In genomic region chr5:108747111-108748009, GRCh38 we compare ENCODE assay signal across 8 cellular contexts. TPM values are rescaled to one million over a fixed set of nuclear protein-coding genes. Genes with fewer than 3 reads are reported as not detected.
DNase-seq lines count a peak whose midpoint lies in the region; ATAC-seq and TF ChIP-seq lines count a peak whose summit lies in the region.

FER (plus strand) TSS chr5:108747897; CDS start chr5:108798183, 50,286 bp downstream.

- no peak for TF ChIP-seq POLR2A in IMR-90 (IDR thresholded peaks at IDR 0.05; ENCODE audit: low read depth, low read length)

- H4K20me1 ChIP-seq in DND-41 (ENCODE audit: insufficient read depth, low read length) (no peaks in the 10 kb centered on the region), IMR-90 (ENCODE audit: insufficient read depth, low read length) (no peaks in the 10 kb centered on the region)

- peaks cover 26% of the 10 kb centered on the region for H3K4me1 Mint-ChIP-seq in stimulated activated naive CD8-positive, alpha-beta T cell treated with anti-CD3 and anti-CD28 coated beads, Interleukin-15, amount 100 ng/mL, for 72 hours

- H3K23ac ChIP-seq in IMR-90 (ENCODE audit: low read depth, low read length) = peak within 1 kb of the TSS; percentile 91
- no peak within 1 kb of the TSS for H3K23ac ChIP-seq in mesendoderm (ENCODE audit: low read length)

- H2AFZ ChIP-seq in DND-41 (ENCODE audit: low read depth, low read length) = peak within 1 kb of the TSS; percentile 90
- peak within 1 kb of the TSS; percentile 98 for H2AFZ ChIP-seq in IMR-90 (replicated peaks; ENCODE audit: low read length, poor library complexity)

- H3K4me2 ChIP-seq in DND-41 (ENCODE audit: insufficient read depth, low read length) = peak within 1 kb of the TSS; percentile 84
- peak within 1 kb of the TSS; percentile 100 for H3K4me2 ChIP-seq in IMR-90 (ENCODE audit: low read depth, low read length)
- H3K4me2 ChIP-seq in mesendoderm (ENCODE audit: low read length) = peak within 1 kb of the TSS; percentile 34

- H3K14ac ChIP-seq in IMR-90 (replicated peaks; ENCODE audit: low read depth, low read length) = peak within 1 kb of the TSS; percentile 95

- no peak for TF ChIP-seq CTCF in DND-41 (IDR thresholded peaks at IDR 0.05; ENCODE audit: borderline replicate concordance, extremely low read depth, low read length, poor library complexity, severe bottlenecking)
- TF ChIP-seq CTCF in IMR-90 (conservative IDR thresholded peaks at IDR 0.05; ENCODE audit: low read depth, low read length) = no peak

- dilution Hi-C loops in IMR-90 (cut with HindIII; ENCODE audit: low sequenced_read_pairs, unreplicated experiment) = no loop called here

- peak within 1 kb of the TSS; percentile 96 for H2AK9ac ChIP-seq in IMR-90 (replicated peaks; ENCODE audit: low read depth, low read length, poor library complexity)

- H3K4ac ChIP-seq in IMR-90 (ENCODE audit: low read depth, low read length) (peak within 1 kb of the TSS; percentile 95), mesendoderm (ENCODE audit: low read depth, low read length) (peak within 1 kb of the TSS; percentile 82)

- intact Hi-C loops in IMR-90 (cut with micrococcal nuclease) = loop anchor here (1.0 to 10.0 kb wide), 8 partner anchors 55 to 937 kb away; partner anchors contain the start of gene MAN2A1

- H3K27ac ChIP-seq in DND-41 (ENCODE audit: low read length) (peak within 1 kb of the TSS; percentile 80), IMR-90 (ENCODE audit: insufficient read depth, low read length) (peak within 1 kb of the TSS; percentile 91), mesendoderm (ENCODE audit: low read depth, low read length) (peak within 1 kb of the TSS; percentile 93)
- peak within 1 kb of the TSS; percentile 87 for H3K27ac ChIP-seq in effector memory CD4-positive, alpha-beta T cell (ENCODE audit: insufficient read depth, low read length, poor library complexity, severe bottlenecking)

- peaks cover 23% of the 10 kb centered on the region for H3K4me1 ChIP-seq in DND-41 (ENCODE audit: insufficient read depth, low read length)
- H3K4me1 ChIP-seq in IMR-90 (ENCODE audit: control insufficient read depth, insufficient read depth, low read length) = no peaks in the 10 kb centered on the region
- peaks cover 4% of the 10 kb centered on the region for H3K4me1 ChIP-seq in effector memory CD4-positive, alpha-beta T cell (ENCODE audit: control insufficient read depth, insufficient read depth, low read length, poor library complexity, severe bottlenecking)
- H3K4me1 ChIP-seq in mesendoderm (ENCODE audit: control insufficient read depth, low read depth, low read length) = no peaks in the 10 kb centered on the region

- H3K9ac ChIP-seq in DND-41 (ENCODE audit: low read depth, low read length) (peak within 1 kb of the TSS; percentile 85), IMR-90 (ENCODE audit: low read depth, low read length) (peak within 1 kb of the TSS; percentile 85), mesendoderm (ENCODE audit: low read length) (peak within 1 kb of the TSS; percentile 94)

- H4K8ac ChIP-seq in IMR-90 (ENCODE audit: low read depth in 2 of 2, low read length in 2 of 2) = peak within 1 kb of the TSS; percentile 62 to 92
- H4K8ac ChIP-seq in mesendoderm (ENCODE audit: low read depth, low read length) = peak within 1 kb of the TSS; percentile 56

- H2AK5ac ChIP-seq in IMR-90 (ENCODE audit: low read depth, low read length) (peak within 1 kb of the TSS; percentile 22; the same call in 1 of the 2 replicates), mesendoderm (ENCODE audit: low read length) (no peak within 1 kb of the TSS)

- 0 out of 2 replicates have a peak within 1 kb of the TSS, but pooled peaks have one; percentile 13 for H2BK20ac ChIP-seq in IMR-90 (ENCODE audit: low read depth, low read length)

- in situ Hi-C loops in IMR-90 (cut with MboI; ENCODE audit: low sequenced_read_pairs) = no loop called here

- H2BK15ac ChIP-seq in IMR-90 (ENCODE audit: low read depth, low read length) (no peak within 1 kb of the TSS), mesendoderm (replicated peaks; ENCODE audit: low read depth) (peak within 1 kb of the TSS; percentile 36)

- H4K5ac ChIP-seq in IMR-90 (ENCODE audit: low read depth, low read length) (peak within 1 kb of the TSS; percentile 45), mesendoderm (ENCODE audit: low read length) (no peak within 1 kb of the TSS)

- H3K9me3 ChIP-seq in DND-41 (ENCODE audit: insufficient read depth, low read length, severe bottlenecking) = peaks cover 3% of the 10 kb centered on the region
- H3K9me3 ChIP-seq in IMR-90 (ENCODE audit: control insufficient read depth, insufficient read depth, low read length) = no peaks in the 10 kb centered on the region
- no peaks in the 10 kb centered on the region for H3K9me3 ChIP-seq in effector memory CD4-positive, alpha-beta T cell (ENCODE audit: control insufficient read depth, low read length)

- peak within 1 kb of the TSS; percentile 88 for H2BK120ac ChIP-seq in IMR-90 (ENCODE audit: low read depth, low read length)
- peak within 1 kb of the TSS; percentile 9 for H2BK120ac ChIP-seq in mesendoderm (ENCODE audit: low read depth, low read length)

- no peak for TF ChIP-seq RAD21 in IMR-90 (IDR thresholded peaks at IDR 0.05; ENCODE audit: low read length)

- H3K56ac ChIP-seq in IMR-90 (ENCODE audit: extremely low read depth, insufficient read depth, low read length) (peak within 1 kb of the TSS; percentile 97), mesendoderm (ENCODE audit: low read length) (peak within 1 kb of the TSS; percentile 95)

- H3K79me1 ChIP-seq in IMR-90 (ENCODE audit: low read depth in 1 of 2, low read length in 2 of 2) (peaks cover 0 to 21% of the 10 kb centered on the region in 2 experiments; a peak in 3 of 4 replicates), mesendoderm (ENCODE audit: low read length) (no peaks in the 10 kb centered on the region)

- ATAC-seq in DND-41 (ENCODE audit: insufficient read depth, low read depth) = no peak
- peak; percentile 30 for ATAC-seq in GM21576 (IDR thresholded peaks at IDR 0.05; ENCODE audit: unreplicated experiment)
- no peak for ATAC-seq in IMR-90 (ENCODE audit: low read depth)
- peak; percentile 60 for ATAC-seq in stimulated activated naive CD8-positive, alpha-beta T cell treated with anti-CD3 and anti-CD28 coated beads, Interleukin-15, amount 100 ng/mL, for 72 hours

- H3K9me3 Mint-ChIP-seq in stimulated activated naive CD8-positive, alpha-beta T cell treated with anti-CD3 and anti-CD28 coated beads, Interleukin-15, amount 100 ng/mL, for 72 hours = no peaks in the 10 kb centered on the region

- no peaks in the 10 kb centered on the region for H3K36me3 ChIP-seq in DND-41 (ENCODE audit: insufficient read depth, low read length)
- no peaks in the 10 kb centered on the region for H3K36me3 ChIP-seq in IMR-90 (ENCODE audit: control insufficient read depth, insufficient read depth, low read length)
- no peaks in the 10 kb centered on the region for H3K36me3 ChIP-seq in effector memory CD4-positive, alpha-beta T cell (ENCODE audit: control insufficient read depth, insufficient read depth, low read length)
- H3K36me3 ChIP-seq in mesendoderm (ENCODE audit: control insufficient read depth, insufficient read depth, low read length) = no peaks in the 10 kb centered on the region

- POLR2A ChIA-PET in IMR-90 (lab: Charles Lee; ENCODE audit: unreplicated experiment) = interaction anchor here (0.6 to 1.3 kb wide), 2 partner anchors 16 to 19 kb away, joined by 5 to 14 read pairs; no protein-coding TSS in a partner anchor

- peak within 1 kb of the TSS; percentile 85 to 90 for H3K4me3 Mint-ChIP-seq in stimulated activated naive CD8-positive, alpha-beta T cell treated with anti-CD3 and anti-CD28 coated beads, Interleukin-15, amount 100 ng/mL, for 72 hours

- H3K27me3 ChIP-seq in DND-41 (ENCODE audit: insufficient read depth, low read length, poor library complexity) (no peaks in the 10 kb centered on the region), IMR-90 (ENCODE audit: control insufficient read depth, insufficient read depth, low read length) (no peaks in the 10 kb centered on the region), mesendoderm (ENCODE audit: insufficient read depth, low read length, poor library complexity) (no peaks in the 10 kb centered on the region)
- H3K27me3 ChIP-seq in effector memory CD4-positive, alpha-beta T cell (replicated peaks; ENCODE audit: control insufficient read depth, insufficient read depth, low read length, poor library complexity, severe bottlenecking) = no peaks in the 10 kb centered on the region

- CTCF ChIA-PET in IMR-90 (lab: Yijun Ruan, JAX) = interaction anchor here (0.5 kb wide), 1 partner anchor 630 kb away, joined by 3 read pairs; no protein-coding TSS in a partner anchor

- H3K9me1 ChIP-seq in IMR-90 (ENCODE audit: insufficient read depth, low read length) = no peaks in the 10 kb centered on the region

- H3K18ac ChIP-seq in IMR-90 (ENCODE audit: low read depth, low read length) (peak within 1 kb of the TSS; percentile 82), mesendoderm (ENCODE audit: low read length) (peak within 1 kb of the TSS; percentile 91)

- H2BK5ac ChIP-seq in IMR-90 (ENCODE audit: low read depth, low read length, poor library complexity, severe bottlenecking) (peak within 1 kb of the TSS; percentile 95), mesendoderm (ENCODE audit: low read length) (peak within 1 kb of the TSS; percentile 91)

- no CpG with 5 or more reads among the region's 18 CpGs for WGBS in IMR-90 (ENCODE audit: extremely low coverage in 2 of 2, insufficient read length in 1 of 2), 2 experiments
- WGBS in mesendoderm (ENCODE audit: extremely low coverage, insufficient coverage, low lambda C conversion rate) = no CpG with 5 or more reads among the region's 18 CpGs

- BruUV-seq in IMR-90 (replicated peaks; lab: Mats Ljungman, UMichigan) = no TSS peak

- H4K91ac ChIP-seq in IMR-90 (ENCODE audit: insufficient read depth, low read depth, low read length) = peak within 1 kb of the TSS; percentile 82

- H3K27ac Mint-ChIP-seq in stimulated activated naive CD8-positive, alpha-beta T cell treated with anti-CD3 and anti-CD28 coated beads, Interleukin-15, amount 100 ng/mL, for 72 hours = peak within 1 kb of the TSS; percentile 99

- DNase-seq in DND-41 = no peak
- peak; percentile 79 for DNase-seq in IMR-90
- DNase-seq in activated CD4-positive, alpha-beta T cell treated with anti-CD3 and anti-CD28 coated beads for 4 hours = peak; percentile 46 to 54
- peak; percentile 9 to 29 (median 21) for DNase-seq in effector memory CD4-positive, alpha-beta T cell
- DNase-seq in mesendoderm = peak; percentile 54
- DNase-seq in stimulated activated naive CD8-positive, alpha-beta T cell treated with anti-CD3 and anti-CD28 coated beads, Interleukin-15, amount 100 ng/mL, for 72 hours = peak; percentile 39 to 56
- DNase-seq in D341Med (ENCODE audit: low spot score) = no peak

- peak within 1 kb of the TSS; percentile 60 to 79 for H3K4me3 ChIP-seq in DND-41 (ENCODE audit: low read depth in 1 of 2, low read length in 2 of 2)
- peak within 1 kb of the TSS; percentile 83 for H3K4me3 ChIP-seq in IMR-90 (ENCODE audit: insufficient read depth, low read depth, low read length)
- peak within 1 kb of the TSS; percentile 82 for H3K4me3 ChIP-seq in effector memory CD4-positive, alpha-beta T cell (ENCODE audit: insufficient read depth, low read depth, low read length, poor library complexity, severe bottlenecking)
- peak within 1 kb of the TSS; percentile 81 for H3K4me3 ChIP-seq in mesendoderm (ENCODE audit: low read length)

- peaks cover 20% of the 10 kb centered on the region for H3K27me3 Mint-ChIP-seq in stimulated activated naive CD8-positive, alpha-beta T cell treated with anti-CD3 and anti-CD28 coated beads, Interleukin-15, amount 100 ng/mL, for 72 hours

- H3K79me2 ChIP-seq in DND-41 (ENCODE audit: insufficient read depth, low read length) (no peaks in the 10 kb centered on the region), mesendoderm (ENCODE audit: control insufficient read depth, insufficient read depth, low read length) (no peaks in the 10 kb centered on the region)

RNA-seq across cellular contexts. Expression of gene FER, which starts in this region (rescaled TPM):
- 32.4 and 39.2 TPM in 2 replicates for total RNA-seq in IMR-90 (2012; rRNA removed)
- polyA plus RNA-seq in IMR-90 (2012; rRNA removed) = 2.6 and 3.5 TPM in 2 replicates
- 0.36 and 1.5 TPM in 2 replicates for polyA plus RNA-seq in IMR-90 (2012; cell fraction: cytosol; rRNA removed)
- 0.65 and 7.8 TPM in 2 replicates for polyA plus RNA-seq in IMR-90 (2012; cell fraction: nucleus; rRNA removed; ENCODE audit: low replicate concordance)
- 11.9 TPM for polyA plus RNA-seq in mesendoderm (2013, experiment 1 of 2)
- polyA plus RNA-seq in mesendoderm (2013, experiment 2 of 2) = 10.1 TPM

Comparison
In these comparisons a context has a peak if more than half of its experiments do, and no peak if none do; other contexts are left out.
1. ATAC-seq: peak in GM21576 (single experiment) and stimulated activated naive CD8-positive, alpha-beta T cell treated with anti-CD3 and anti-CD28 coated beads, Interleukin-15, amount 100 ng/mL, for 72 hours (single experiment); none in DND-41 (single experiment) and IMR-90 (single experiment).
2. DNase-seq: peak in IMR-90 (single experiment), activated CD4-positive, alpha-beta T cell treated with anti-CD3 and anti-CD28 coated beads for 4 hours (2 of 2), effector memory CD4-positive, alpha-beta T cell (3 of 3), mesendoderm (single experiment) and stimulated activated naive CD8-positive, alpha-beta T cell treated with anti-CD3 and anti-CD28 coated beads, Interleukin-15, amount 100 ng/mL, for 72 hours (2 of 2); none in DND-41 (single experiment) and D341Med (single experiment).
3. H3K4me2 ChIP-seq: peak in every context shown above with its lines; median percentile 100 in IMR-90; 84 in DND-41; 34 in mesendoderm.
4. Peak in every context shown above with its lines, with median percentiles within 50 percentile points of each other: H3K27ac ChIP-seq, H3K4me3 ChIP-seq and H3K9ac ChIP-seq.